Comparison of ENCODE assay signal across 1 cellular context in the genomic region with DNA sequence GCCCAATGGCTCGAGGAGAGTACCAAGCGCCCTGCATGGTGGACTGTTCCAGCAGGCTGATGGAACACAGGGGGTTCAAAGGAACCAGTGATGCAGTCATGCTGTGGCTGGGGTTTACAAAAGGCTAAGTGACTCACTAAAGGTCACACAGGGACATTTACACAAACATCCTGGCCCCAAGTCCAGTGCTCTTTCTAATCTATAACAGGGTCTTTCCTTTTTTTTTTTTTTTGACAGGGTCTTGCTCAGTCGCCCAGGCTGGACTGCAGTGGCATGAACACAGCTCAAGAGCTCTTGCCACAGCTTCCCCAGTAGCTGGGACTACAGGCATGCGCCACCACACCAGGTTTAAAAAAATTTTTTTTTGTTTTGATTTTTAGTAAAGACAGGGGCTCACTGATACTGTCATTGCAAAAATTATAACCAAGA.
A peak's percentile ranks its signal among the peaks of the same experiment; 100 is the strongest.
TF ChIP-seq lines count a peak whose summit lies in the region.

No MANE protein-coding gene starts in this region.

TF ChIP-seq in HepG2, 621 proteins besides CTCF, POLR2A, EP300 and RAD21 (continued from another document and continues in another):
- TF ChIP-seq, protein P1, sequence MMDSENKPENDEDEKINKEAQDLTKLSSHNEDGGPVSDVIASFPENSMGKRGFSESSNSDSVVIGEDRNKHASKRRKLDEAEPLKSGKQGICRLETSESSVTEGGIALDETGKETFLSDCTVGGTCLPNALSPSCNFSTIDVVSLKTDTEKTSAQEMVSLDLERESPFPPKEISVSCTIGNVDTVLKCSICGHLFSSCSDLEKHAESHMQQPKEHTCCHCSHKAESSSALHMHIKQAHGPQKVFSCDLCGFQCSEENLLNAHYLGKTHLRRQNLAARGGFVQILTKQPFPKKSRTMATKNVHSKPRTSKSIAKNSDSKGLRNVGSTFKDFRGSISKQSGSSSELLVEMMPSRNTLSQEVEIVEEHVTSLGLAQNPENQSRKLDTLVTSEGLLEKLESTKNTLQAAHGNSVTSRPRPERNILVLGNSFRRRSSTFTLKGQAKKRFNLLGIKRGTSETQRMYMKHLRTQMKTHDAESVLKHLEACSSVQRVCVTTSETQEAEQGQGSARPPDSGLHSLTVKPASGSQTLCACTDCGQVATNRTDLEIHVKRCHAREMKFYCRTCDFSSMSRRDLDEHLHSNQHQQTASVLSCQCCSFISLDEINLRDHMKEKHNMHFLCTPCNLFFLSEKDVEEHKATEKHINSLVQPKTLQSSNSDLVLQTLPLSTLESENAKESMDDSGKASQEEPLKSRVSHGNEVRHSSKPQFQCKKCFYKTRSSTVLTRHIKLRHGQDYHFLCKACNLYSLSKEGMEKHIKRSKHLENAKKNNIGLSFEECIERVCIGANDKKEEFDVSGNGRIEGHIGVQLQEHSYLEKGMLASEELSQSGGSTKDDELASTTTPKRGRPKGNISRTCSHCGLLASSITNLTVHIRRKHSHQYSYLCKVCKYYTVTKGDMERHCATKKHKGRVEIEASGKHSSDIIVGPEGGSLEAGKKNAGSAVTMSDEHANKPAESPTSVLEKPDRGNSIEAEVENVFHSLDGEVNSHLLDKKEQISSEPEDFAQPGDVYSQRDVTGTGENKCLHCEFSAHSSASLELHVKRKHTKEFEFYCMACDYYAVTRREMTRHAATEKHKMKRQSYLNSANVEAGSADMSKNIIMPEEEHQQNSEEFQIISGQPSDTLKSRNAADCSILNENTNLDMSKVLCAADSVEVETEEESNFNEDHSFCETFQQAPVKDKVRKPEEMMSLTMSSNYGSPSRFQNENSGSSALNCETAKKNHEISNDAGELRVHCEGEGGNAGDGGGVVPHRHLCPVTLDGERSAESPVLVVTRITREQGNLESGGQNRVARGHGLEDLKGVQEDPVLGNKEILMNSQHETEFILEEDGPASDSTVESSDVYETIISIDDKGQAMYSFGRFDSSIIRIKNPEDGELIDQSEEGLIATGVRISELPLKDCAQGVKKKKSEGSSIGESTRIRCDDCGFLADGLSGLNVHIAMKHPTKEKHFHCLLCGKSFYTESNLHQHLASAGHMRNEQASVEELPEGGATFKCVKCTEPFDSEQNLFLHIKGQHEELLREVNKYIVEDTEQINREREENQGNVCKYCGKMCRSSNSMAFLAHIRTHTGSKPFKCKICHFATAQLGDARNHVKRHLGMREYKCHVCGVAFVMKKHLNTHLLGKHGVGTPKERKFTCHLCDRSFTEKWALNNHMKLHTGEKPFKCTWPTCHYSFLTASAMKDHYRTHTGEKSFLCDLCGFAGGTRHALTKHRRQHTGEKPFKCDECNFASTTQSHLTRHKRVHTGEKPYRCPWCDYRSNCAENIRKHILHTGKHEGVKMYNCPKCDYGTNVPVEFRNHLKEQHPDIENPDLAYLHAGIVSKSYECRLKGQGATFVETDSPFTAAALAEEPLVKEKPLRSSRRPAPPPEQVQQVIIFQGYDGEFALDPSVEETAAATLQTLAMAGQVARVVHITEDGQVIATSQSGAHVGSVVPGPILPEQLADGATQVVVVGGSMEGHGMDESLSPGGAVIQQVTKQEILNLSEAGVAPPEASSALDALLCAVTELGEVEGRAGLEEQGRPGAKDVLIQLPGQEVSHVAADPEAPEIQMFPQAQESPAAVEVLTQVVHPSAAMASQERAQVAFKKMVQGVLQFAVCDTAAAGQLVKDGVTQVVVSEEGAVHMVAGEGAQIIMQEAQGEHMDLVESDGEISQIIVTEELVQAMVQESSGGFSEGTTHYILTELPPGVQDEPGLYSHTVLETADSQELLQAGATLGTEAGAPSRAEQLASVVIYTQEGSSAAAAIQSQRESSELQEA (CRISPR knock-in tag; IDR thresholded peaks at IDR 0.05; ENCODE audit: not compliant biosample characterization) = no peak
- TF ChIP-seq ZNF569 (CRISPR knock-in tag; IDR thresholded peaks at IDR 0.05; ENCODE audit: borderline replicate concordance) (no peak), ZNF253 (CRISPR knock-in tag; IDR thresholded peaks at IDR 0.05; ENCODE audit: borderline replicate concordance) (no peak), GATA4 (IDR thresholded peaks at IDR 0.05; ENCODE audit: borderline replicate concordance, low read depth) (peak; percentile 71; the same call in 1 of the 2 replicates), ZBTB7B (CRISPR knock-in tag; IDR thresholded peaks at IDR 0.05) (peak; percentile 98; the same call in 1 of the 2 replicates), GATAD2A (CRISPR knock-in tag; IDR thresholded peaks at IDR 0.05) (peak; percentile 90), AHR (CRISPR knock-in tag; IDR thresholded peaks at IDR 0.05) (no peak), POLR2G (IDR thresholded peaks at IDR 0.05; ENCODE audit: low read depth, low read length) (peak; percentile 77), ZNF589 (CRISPR knock-in tag; conservative IDR thresholded peaks at IDR 0.05) (no peak), NFE2L2 (IDR thresholded peaks at IDR 0.05; ENCODE audit: low read length) (no peak), KAT8 (CRISPR knock-in tag; IDR thresholded peaks at IDR 0.05) (0 out of 2 replicates have a peak, but pooled peaks have one; percentile 44), ARHGAP35 (CRISPR knock-in tag; IDR thresholded peaks at IDR 0.05; ENCODE audit: borderline replicate concordance) (no peak), ZNF101 (CRISPR knock-in tag; IDR thresholded peaks at IDR 0.05; ENCODE audit: borderline replicate concordance, low read depth) (no peak), HDAC6 (IDR thresholded peaks at IDR 0.05; ENCODE audit: low read depth, low read length) (no peak), ZNF430 (CRISPR knock-in tag; IDR thresholded peaks at IDR 0.05) (no peak), ZMYM4 (CRISPR knock-in tag; IDR thresholded peaks at IDR 0.05) (peak; percentile 84), RFX3 (CRISPR knock-in tag; IDR thresholded peaks at IDR 0.05) (no peak), SRF (IDR thresholded peaks at IDR 0.05; ENCODE audit: low read depth, low read length) (0 out of 2 replicates have a peak, but pooled peaks have one; percentile 14), ZNF780A (CRISPR knock-in tag; IDR thresholded peaks at IDR 0.05) (no peak), ARNTL (CRISPR knock-in tag; IDR thresholded peaks at IDR 0.05) (peak; percentile 39; the same call in 1 of the 2 replicates), PHF5A (CRISPR knock-in tag; IDR thresholded peaks at IDR 0.05; ENCODE audit: low read depth, unreplicated experiment) (peak; percentile 86), GTF2F1 (IDR thresholded peaks at IDR 0.05; ENCODE audit: low read length) (no peak), MTA3 (CRISPR knock-in tag; IDR thresholded peaks at IDR 0.05) (no peak), ZNF879 (CRISPR knock-in tag; IDR thresholded peaks at IDR 0.05) (no peak), GABPB1 (CRISPR knock-in tag; IDR thresholded peaks at IDR 0.05) (peak; percentile 48; the same call in 1 of the 2 replicates), NCOA5 (CRISPR knock-in tag; IDR thresholded peaks at IDR 0.05) (no peak), REPIN1 (CRISPR knock-in tag; IDR thresholded peaks at IDR 0.05; ENCODE audit: borderline replicate concordance, low read depth) (no peak), SNRNP70 (IDR thresholded peaks at IDR 0.05; ENCODE audit: low read depth, low read length) (no peak), PRPF4 (IDR thresholded peaks at IDR 0.05; ENCODE audit: low read depth, low read length, poor library complexity, severe bottlenecking) (no peak), MED1 (CRISPR knock-in tag; IDR thresholded peaks at IDR 0.05) (peak; percentile 93), ZNF652 (CRISPR knock-in tag; IDR thresholded peaks at IDR 0.05; ENCODE audit: borderline replicate concordance, low read depth) (no peak), FOXA3 (CRISPR knock-in tag; IDR thresholded peaks at IDR 0.05) (peak; percentile 91), ZBTB3 (CRISPR knock-in tag; IDR thresholded peaks at IDR 0.05; ENCODE audit: borderline replicate concordance, low read depth) (peak; percentile 53; the same call in 1 of the 2 replicates), ZFY (CRISPR knock-in tag; IDR thresholded peaks at IDR 0.05) (peak; percentile 54), SP2 (CRISPR knock-in tag; IDR thresholded peaks at IDR 0.05) (no peak), RFX1 (IDR thresholded peaks at IDR 0.05) (no peak), BRD4 (CRISPR knock-in tag; IDR thresholded peaks at IDR 0.05) (no peak), PPARG (CRISPR knock-in tag; conservative IDR thresholded peaks at IDR 0.05) (0 out of 2 replicates have a peak, but pooled peaks have one; percentile 36), TBL1XR1 (IDR thresholded peaks at IDR 0.05; ENCODE audit: borderline replicate concordance, low read length, partially characterized antibody) (no peak)
- TF ChIP-seq, protein P2, sequence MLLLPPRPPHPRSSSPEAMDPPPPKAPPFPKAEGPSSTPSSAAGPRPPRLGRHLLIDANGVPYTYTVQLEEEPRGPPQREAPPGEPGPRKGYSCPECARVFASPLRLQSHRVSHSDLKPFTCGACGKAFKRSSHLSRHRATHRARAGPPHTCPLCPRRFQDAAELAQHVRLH (CRISPR knock-in tag; IDR thresholded peaks at IDR 0.05; ENCODE audit: borderline replicate concordance, low read depth) = no peak; the same call in 1 of the 2 replicates
- TF ChIP-seq, protein P3, sequence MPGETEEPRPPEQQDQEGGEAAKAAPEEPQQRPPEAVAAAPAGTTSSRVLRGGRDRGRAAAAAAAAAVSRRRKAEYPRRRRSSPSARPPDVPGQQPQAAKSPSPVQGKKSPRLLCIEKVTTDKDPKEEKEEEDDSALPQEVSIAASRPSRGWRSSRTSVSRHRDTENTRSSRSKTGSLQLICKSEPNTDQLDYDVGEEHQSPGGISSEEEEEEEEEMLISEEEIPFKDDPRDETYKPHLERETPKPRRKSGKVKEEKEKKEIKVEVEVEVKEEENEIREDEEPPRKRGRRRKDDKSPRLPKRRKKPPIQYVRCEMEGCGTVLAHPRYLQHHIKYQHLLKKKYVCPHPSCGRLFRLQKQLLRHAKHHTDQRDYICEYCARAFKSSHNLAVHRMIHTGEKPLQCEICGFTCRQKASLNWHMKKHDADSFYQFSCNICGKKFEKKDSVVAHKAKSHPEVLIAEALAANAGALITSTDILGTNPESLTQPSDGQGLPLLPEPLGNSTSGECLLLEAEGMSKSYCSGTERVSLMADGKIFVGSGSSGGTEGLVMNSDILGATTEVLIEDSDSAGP (CRISPR knock-in tag; IDR thresholded peaks at IDR 0.05; ENCODE audit: borderline replicate concordance) = no peak
- TF ChIP-seq, protein P4, sequence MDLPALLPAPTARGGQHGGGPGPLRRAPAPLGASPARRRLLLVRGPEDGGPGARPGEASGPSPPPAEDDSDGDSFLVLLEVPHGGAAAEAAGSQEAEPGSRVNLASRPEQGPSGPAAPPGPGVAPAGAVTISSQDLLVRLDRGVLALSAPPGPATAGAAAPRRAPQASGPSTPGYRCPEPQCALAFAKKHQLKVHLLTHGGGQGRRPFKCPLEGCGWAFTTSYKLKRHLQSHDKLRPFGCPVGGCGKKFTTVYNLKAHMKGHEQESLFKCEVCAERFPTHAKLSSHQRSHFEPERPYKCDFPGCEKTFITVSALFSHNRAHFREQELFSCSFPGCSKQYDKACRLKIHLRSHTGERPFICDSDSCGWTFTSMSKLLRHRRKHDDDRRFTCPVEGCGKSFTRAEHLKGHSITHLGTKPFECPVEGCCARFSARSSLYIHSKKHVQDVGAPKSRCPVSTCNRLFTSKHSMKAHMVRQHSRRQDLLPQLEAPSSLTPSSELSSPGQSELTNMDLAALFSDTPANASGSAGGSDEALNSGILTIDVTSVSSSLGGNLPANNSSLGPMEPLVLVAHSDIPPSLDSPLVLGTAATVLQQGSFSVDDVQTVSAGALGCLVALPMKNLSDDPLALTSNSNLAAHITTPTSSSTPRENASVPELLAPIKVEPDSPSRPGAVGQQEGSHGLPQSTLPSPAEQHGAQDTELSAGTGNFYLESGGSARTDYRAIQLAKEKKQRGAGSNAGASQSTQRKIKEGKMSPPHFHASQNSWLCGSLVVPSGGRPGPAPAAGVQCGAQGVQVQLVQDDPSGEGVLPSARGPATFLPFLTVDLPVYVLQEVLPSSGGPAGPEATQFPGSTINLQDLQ (CRISPR knock-in tag; IDR thresholded peaks at IDR 0.05) = no peak
- TF ChIP-seq, protein P5, sequence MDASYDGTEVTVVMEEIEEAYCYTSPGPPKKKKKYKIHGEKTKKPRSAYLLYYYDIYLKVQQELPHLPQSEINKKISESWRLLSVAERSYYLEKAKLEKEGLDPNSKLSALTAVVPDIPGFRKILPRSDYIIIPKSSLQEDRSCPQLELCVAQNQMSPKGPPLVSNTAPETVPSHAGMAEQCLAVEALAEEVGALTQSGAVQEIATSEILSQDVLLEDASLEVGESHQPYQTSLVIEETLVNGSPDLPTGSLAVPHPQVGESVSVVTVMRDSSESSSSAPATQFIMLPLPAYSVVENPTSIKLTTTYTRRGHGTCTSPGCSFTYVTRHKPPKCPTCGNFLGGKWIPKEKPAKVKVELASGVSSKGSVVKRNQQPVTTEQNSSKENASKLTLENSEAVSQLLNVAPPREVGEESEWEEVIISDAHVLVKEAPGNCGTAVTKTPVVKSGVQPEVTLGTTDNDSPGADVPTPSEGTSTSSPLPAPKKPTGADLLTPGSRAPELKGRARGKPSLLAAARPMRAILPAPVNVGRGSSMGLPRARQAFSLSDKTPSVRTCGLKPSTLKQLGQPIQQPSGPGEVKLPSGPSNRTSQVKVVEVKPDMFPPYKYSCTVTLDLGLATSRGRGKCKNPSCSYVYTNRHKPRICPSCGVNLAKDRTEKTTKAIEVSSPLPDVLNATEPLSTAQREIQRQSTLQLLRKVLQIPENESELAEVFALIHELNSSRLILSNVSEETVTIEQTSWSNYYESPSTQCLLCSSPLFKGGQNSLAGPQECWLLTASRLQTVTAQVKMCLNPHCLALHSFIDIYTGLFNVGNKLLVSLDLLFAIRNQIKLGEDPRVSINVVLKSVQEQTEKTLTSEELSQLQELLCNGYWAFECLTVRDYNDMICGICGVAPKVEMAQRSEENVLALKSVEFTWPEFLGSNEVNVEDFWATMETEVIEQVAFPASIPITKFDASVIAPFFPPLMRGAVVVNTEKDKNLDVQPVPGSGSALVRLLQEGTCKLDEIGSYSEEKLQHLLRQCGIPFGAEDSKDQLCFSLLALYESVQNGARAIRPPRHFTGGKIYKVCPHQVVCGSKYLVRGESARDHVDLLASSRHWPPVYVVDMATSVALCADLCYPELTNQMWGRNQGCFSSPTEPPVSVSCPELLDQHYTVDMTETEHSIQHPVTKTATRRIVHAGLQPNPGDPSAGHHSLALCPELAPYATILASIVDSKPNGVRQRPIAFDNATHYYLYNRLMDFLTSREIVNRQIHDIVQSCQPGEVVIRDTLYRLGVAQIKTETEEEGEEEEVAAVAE (CRISPR knock-in tag; IDR thresholded peaks at IDR 0.05; ENCODE audit: borderline replicate concordance) = 0 out of 2 replicates have a peak, but pooled peaks have one; percentile 37
- TF ChIP-seq, protein P6, sequence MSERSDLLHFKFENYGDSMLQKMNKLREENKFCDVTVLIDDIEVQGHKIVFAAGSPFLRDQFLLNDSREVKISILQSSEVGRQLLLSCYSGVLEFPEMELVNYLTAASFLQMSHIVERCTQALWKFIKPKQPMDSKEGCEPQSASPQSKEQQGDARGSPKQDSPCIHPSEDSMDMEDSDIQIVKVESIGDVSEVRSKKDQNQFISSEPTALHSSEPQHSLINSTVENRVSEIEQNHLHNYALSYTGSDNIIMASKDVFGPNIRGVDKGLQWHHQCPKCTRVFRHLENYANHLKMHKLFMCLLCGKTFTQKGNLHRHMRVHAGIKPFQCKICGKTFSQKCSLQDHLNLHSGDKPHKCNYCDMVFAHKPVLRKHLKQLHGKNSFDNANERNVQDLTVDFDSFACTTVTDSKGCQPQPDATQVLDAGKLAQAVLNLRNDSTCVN (CRISPR knock-in tag; IDR thresholded peaks at IDR 0.05; ENCODE audit: borderline replicate concordance) = no peak
- TF ChIP-seq, protein P7, sequence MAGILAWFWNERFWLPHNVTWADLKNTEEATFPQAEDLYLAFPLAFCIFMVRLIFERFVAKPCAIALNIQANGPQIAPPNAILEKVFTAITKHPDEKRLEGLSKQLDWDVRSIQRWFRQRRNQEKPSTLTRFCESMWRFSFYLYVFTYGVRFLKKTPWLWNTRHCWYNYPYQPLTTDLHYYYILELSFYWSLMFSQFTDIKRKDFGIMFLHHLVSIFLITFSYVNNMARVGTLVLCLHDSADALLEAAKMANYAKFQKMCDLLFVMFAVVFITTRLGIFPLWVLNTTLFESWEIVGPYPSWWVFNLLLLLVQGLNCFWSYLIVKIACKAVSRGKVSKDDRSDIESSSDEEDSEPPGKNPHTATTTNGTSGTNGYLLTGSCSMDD (CRISPR knock-in tag; IDR thresholded peaks at IDR 0.05) = no peak
